In genomic region chr7:150341263-150342118, GRCh38 we compare ENCODE assay signal across 12 cellular contexts. TPM values are rescaled to one million over a fixed set of nuclear protein-coding genes. Genes with fewer than 3 reads are reported as not detected.
DNase-seq lines count a peak whose midpoint lies in the region; ATAC-seq, FAIRE-seq and TF ChIP-seq lines count a peak whose summit lies in the region.
"Had no signal": no experiment of that assay in that cellular context is flagged by ENCODE, and none has a peak within 500 bp of the region (broad histone marks: within the 10 kb centered on the region; RNA-seq: fewer than 3 reads in every experiment).

RARRES2 (minus strand) TSS chr7:150341629; CDS start chr7:150340609, 1,020 bp downstream.

- CTCF ChIA-PET in GM12878 (lab: Yijun Ruan, JAX): interaction anchor here (1.7 kb wide), 1 partner anchor 15 kb away, joined by 4 read pairs; no protein-coding TSS in a partner anchor

- intact Hi-C loops in GM12878 (cut with micrococcal nuclease; ENCODE audit: unreplicated experiment): no loop called here
- intact Hi-C loops in posterior vena cava (cut with DNase I): no loop called here

- H3K4me1 ChIP-seq in GM12878 (ENCODE audit: control insufficient read depth, insufficient read depth, low read length) (peaks cover 8% of the 10 kb centered on the region), iPS-20b (ENCODE audit: insufficient read depth, low read length) (peaks cover 10% of the 10 kb centered on the region; the same call in 1 of the 2 replicates)

- H2AFZ ChIP-seq in GM12878 (ENCODE audit: control insufficient read depth, low read depth, low read length): no peak within 1 kb of the TSS

- POLR2A ChIA-PET in GM12878 (lab: Charles Lee): interaction anchor here (0.6 kb wide), 1 partner anchor 25 kb away, joined by 6 read pairs; no protein-coding TSS in a partner anchor

- H3K27me3 ChIP-seq in GM12878 (replicated peaks in 1 of 2; ENCODE audit: control insufficient read depth in 2 of 2, insufficient read depth in 2 of 2, low read length in 1 of 2) (peaks cover 0 to 5% of the 10 kb centered on the region in 2 experiments; a peak in 3 of 4 replicates), iPS-20b (ENCODE audit: insufficient read depth, low read length) (peaks cover 34% of the 10 kb centered on the region)

- peaks cover 0 to 7% of the 10 kb centered on the region in 2 experiments; a peak in 2 of 4 replicates for H3K36me3 ChIP-seq in GM12878 (ENCODE audit: control insufficient read depth in 2 of 2, insufficient read depth in 2 of 2, low read length in 1 of 2)
- peaks cover 30% of the 10 kb centered on the region for H3K36me3 ChIP-seq in iPS-20b (ENCODE audit: insufficient read depth, low read depth, low read length)

- no peak for DNase-seq in AG10803 (ENCODE audit: low read depth)
- DNase-seq in GM12878 (ENCODE audit: low read depth, low spot score): no peak
- no peak for DNase-seq in posterior vena cava (ENCODE audit: low spot score)
- no peak for DNase-seq in NOMO-1 treated with dmso at 0.1 percent for 144 hours (lab: John Stamatoyannopoulos, UW; ENCODE audit: unreplicated experiment)
- no peak for DNase-seq in CD1c-positive myeloid dendritic cell (ENCODE audit: extremely low spot score)
- no peak for DNase-seq in activated T-cell treated with anti-CD3 and anti-CD28 coated beads for 4 hours
- DNase-seq: AML-193, NCI-H1930 had no signal

- WGBS in GM12878 (ENCODE audit: insufficient coverage, insufficient replicate concordance, low lambda C conversion rate, missing lambda C conversion rate): 67% methylated on average over 24 of the region's 49 CpGs

- SMC1A ChIA-PET in GM12878 (lab: Charles Lee; ENCODE audit: uncharacterized antibody, unreplicated experiment): no interaction called here

- TF ChIP-seq CTCF in AG10803 (conservative IDR thresholded peaks at IDR 0.05; ENCODE audit: low read length) (no peak), GM12878 (IDR thresholded peaks at IDR 0.05 in 2 of 3, conservative IDR thresholded peaks at IDR 0.05 in 1 of 3; ENCODE audit: control insufficient read depth in 2 of 3, extremely low read depth in 1 of 3, insufficient read depth in 1 of 3, low read depth in 3 of 3, low read length in 3 of 3) (no peak)

- peak within 1 kb of the TSS; percentile 36 for H3K4me3 ChIP-seq in AG10803 (ENCODE audit: low read length)
- H3K4me3 ChIP-seq in GM12878: no peak within 1 kb of the TSS
- peak within 1 kb of the TSS; percentile 79 for H3K4me3 ChIP-seq in iPS-20b (ENCODE audit: low read length)

- no peaks in the 10 kb centered on the region for H4K20me1 ChIP-seq in GM12878 (ENCODE audit: control insufficient read depth, insufficient read depth)

- H3K9ac ChIP-seq in GM12878 (ENCODE audit: control insufficient read depth, insufficient read depth, low read length): no peak within 1 kb of the TSS
- peak within 1 kb of the TSS; percentile 79; the same call in 1 of the 2 replicates for H3K9ac ChIP-seq in iPS-20b (ENCODE audit: low read depth, low read length)

- no peak for TF ChIP-seq RAD21 in GM12878 (IDR thresholded peaks at IDR 0.05; ENCODE audit: insufficient read depth, low read depth, low read length)

- H3K4me2 ChIP-seq in GM12878 (ENCODE audit: control insufficient read depth, insufficient read depth): 0 out of 2 replicates have a peak within 1 kb of the TSS, but pooled peaks have one; percentile 13

- RAD21 ChIA-PET in GM12878 (lab: Charles Lee; ENCODE audit: unreplicated experiment): no interaction called here

- no peak for TF ChIP-seq POLR2A in GM12878 (IDR thresholded peaks at IDR 0.05; ENCODE audit: low read depth, low read length)

- H3K27ac ChIP-seq in GM12878 (ENCODE audit: control insufficient read depth, insufficient read depth): no peak within 1 kb of the TSS
- no peak within 1 kb of the TSS for H3K27ac ChIP-seq in iPS-20b (ENCODE audit: low read length)

- in situ Hi-C loops in GM12878 (cut with MboI): no loop called here

- no peak for FAIRE-seq in GM12878 (lab: Jason Lieb, UNC)
- FAIRE-seq: GM18507, TTC549 had no signal

- H3K79me2 ChIP-seq in GM12878 (ENCODE audit: control insufficient read depth, insufficient read depth, low read length): no peaks in the 10 kb centered on the region

- no peak for TF ChIP-seq EP300 in GM12878 (IDR thresholded peaks at IDR 0.05; ENCODE audit: borderline replicate concordance in 1 of 2, control insufficient read depth in 1 of 2, low read depth in 2 of 2, low read length in 2 of 2)

- BruUV-seq in GM12878 (replicated peaks; lab: Mats Ljungman, UMichigan): no TSS peak

- peaks cover 5% of the 10 kb centered on the region; the same call in 2 of the 3 replicates for H3K9me3 ChIP-seq in GM12878 (replicated peaks; ENCODE audit: control insufficient read depth, insufficient read depth, low read length)
- no peaks in the 10 kb centered on the region; the same call in 1 of the 2 replicates for H3K9me3 ChIP-seq in iPS-20b (ENCODE audit: insufficient read depth, low read depth, low read length)

- ATAC-seq in GM12878: no peak
- no peak for ATAC-seq in HG03039 (IDR thresholded peaks at IDR 0.05; ENCODE audit: unreplicated experiment)

TF ChIP-seq in GM12878, 131 proteins besides CTCF, POLR2A, EP300 and RAD21 (continues in another document):
- TF ChIP-seq CHD2 (IDR thresholded peaks at IDR 0.05; ENCODE audit: borderline replicate concordance, low read depth, low read length): no peak
- TF ChIP-seq CBX3 (IDR thresholded peaks at IDR 0.05; ENCODE audit: borderline replicate concordance, low read depth): no peak
- TF ChIP-seq CEBPB (IDR thresholded peaks at IDR 0.05; ENCODE audit: borderline replicate concordance in 1 of 2, low read depth in 2 of 2, low read length in 2 of 2): no peak
- no peak for TF ChIP-seq CBFB (IDR thresholded peaks at IDR 0.05; ENCODE audit: low read depth)
- TF ChIP-seq KLF5 (IDR thresholded peaks at IDR 0.05; ENCODE audit: partially characterized antibody): no peak
- no peak for TF ChIP-seq ZBTB4 (CRISPR knock-in tag; IDR thresholded peaks at IDR 0.05)
- no peak for TF ChIP-seq ZNF622 (IDR thresholded peaks at IDR 0.05)
- TF ChIP-seq, protein P1, sequence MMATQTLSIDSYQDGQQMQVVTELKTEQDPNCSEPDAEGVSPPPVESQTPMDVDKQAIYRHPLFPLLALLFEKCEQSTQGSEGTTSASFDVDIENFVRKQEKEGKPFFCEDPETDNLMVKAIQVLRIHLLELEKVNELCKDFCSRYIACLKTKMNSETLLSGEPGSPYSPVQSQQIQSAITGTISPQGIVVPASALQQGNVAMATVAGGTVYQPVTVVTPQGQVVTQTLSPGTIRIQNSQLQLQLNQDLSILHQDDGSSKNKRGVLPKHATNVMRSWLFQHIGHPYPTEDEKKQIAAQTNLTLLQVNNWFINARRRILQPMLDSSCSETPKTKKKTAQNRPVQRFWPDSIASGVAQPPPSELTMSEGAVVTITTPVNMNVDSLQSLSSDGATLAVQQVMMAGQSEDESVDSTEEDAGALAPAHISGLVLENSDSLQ (IDR thresholded peaks at IDR 0.05): no peak
- no peak for TF ChIP-seq TCF3 (IDR thresholded peaks at IDR 0.05; ENCODE audit: borderline replicate concordance, insufficient read depth, low read depth, low read length)
- no peak for TF ChIP-seq NR2C1 (IDR thresholded peaks at IDR 0.05)

RNA-seq across cellular contexts. Expression of gene RARRES2, which starts in this region (rescaled TPM):
- total RNA-seq in GM12878 (2013; cell fraction: nucleolus; rRNA removed): not detected in 2 replicates
- total RNA-seq in GM12878 (2014; rRNA removed): 0.23 and 0.33 TPM in 2 replicates
- total RNA-seq in GM12878 (2014; rRNA removed; fragmentation: Illumina TruSeq; extraction: Trizol): not detected in 2 replicates
- 0.96 and 2.2 TPM in 2 replicates for total RNA-seq in GM12878 (2021)
- polyA plus RNA-seq in GM12878 (2011; ENCODE audit: low read depth): 1.8 TPM
- not detected in 2 replicates for polyA plus RNA-seq in GM12878 (2011; rRNA removed)
- not detected in 2 replicates for polyA plus RNA-seq in GM12878 (2011; cell fraction: cytosol; rRNA removed)
- not detected in 2 replicates for polyA plus RNA-seq in GM12878 (2011; cell fraction: nucleus; rRNA removed)
- polyA plus RNA-seq in GM12878 (2012): 1.9 and 2.2 TPM in 2 replicates
- polyA plus RNA-seq in GM12878 (2014; fragmentation: Illumina TruSeq; extraction: Trizol): 0.29 TPM in 1 of 2 replicates, not detected in the other
- polyA plus RNA-seq in GM12878 (2014; fragmentation: Nextera tagmentation; extraction: Ambion mirVana): under 1 TPM in 1 of 2 experiments, not detected in 1; 0.13 TPM
- polyA plus RNA-seq in GM12878 (2014; rRNA removed): 0.18 and 0.41 TPM in 2 replicates
- under 1 TPM; 0.40 to 1.00 TPM for polyA plus RNA-seq in GM12878 (2016; fragmentation: Nextera tagmentation; extraction: Ambion mirVana)
- polyA minus RNA-seq in GM12878 (2011; rRNA and poly(A)+ RNA removed): not detected in 2 replicates
- polyA minus RNA-seq in GM12878 (2011; cell fraction: cytosol; rRNA and poly(A)+ RNA removed): not detected in 2 replicates
- not detected in 2 replicates for polyA minus RNA-seq in GM12878 (2011; cell fraction: nucleus; rRNA and poly(A)+ RNA removed)
- total RNA-seq in posterior vena cava: 100 to 1,000 TPM; 123 to 153 TPM

Comparison
In these comparisons a context has a peak if more than half of its experiments do, and no peak if none do; other contexts are left out.
1. RNA of gene RARRES2 (total RNA-seq): 123 to 153 TPM in posterior vena cava; 0.23 to 2.2 TPM in GM12878; every median in the first group is over 10 times any median in the second.